ENCODE assay signal across 1 cellular context in the genomic region with DNA sequence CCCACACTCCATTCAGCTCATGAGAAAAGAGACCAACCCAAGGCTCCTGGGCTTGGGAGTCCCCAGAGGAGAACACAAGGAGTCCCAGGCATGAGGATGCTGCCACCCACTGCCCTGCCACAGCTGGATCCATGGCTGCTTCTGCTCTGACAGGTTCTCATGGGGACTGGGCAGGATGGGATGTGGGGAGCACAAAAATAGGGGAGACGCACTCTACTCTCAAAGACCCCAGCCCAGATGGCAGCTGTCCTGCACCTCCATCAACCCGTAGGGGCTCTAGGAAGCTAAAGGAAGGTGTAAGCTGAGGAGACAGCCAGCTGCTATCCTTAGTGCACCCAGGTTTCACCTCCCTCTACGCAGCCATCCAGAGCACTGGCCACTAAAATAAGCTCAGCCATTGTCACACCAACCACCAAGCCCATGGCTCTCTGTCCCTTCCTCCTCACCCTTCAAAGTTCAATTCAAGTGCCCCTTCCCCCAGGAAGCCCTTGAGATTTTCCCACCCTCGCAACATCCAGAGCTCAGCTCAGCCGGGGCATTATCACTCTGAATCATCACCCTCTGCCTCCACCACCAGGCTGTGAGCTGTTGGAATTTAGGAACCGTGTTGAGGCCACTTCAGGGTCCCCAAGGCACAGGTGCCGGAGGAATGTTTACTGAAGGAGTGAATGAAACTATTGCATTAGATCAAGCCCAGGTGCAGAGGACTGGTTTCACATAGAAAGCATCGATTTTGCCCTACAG.
TF ChIP-seq lines count a peak whose summit lies in the region.

No MANE protein-coding gene starts in this region.

TF ChIP-seq in SK-N-SH, 30 proteins besides CTCF, POLR2A, EP300 and RAD21 (continued from another document):
- TF ChIP-seq, protein P1, sequence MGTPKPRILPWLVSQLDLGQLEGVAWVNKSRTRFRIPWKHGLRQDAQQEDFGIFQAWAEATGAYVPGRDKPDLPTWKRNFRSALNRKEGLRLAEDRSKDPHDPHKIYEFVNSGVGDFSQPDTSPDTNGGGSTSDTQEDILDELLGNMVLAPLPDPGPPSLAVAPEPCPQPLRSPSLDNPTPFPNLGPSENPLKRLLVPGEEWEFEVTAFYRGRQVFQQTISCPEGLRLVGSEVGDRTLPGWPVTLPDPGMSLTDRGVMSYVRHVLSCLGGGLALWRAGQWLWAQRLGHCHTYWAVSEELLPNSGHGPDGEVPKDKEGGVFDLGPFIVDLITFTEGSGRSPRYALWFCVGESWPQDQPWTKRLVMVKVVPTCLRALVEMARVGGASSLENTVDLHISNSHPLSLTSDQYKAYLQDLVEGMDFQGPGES (IDR thresholded peaks at IDR 0.05; ENCODE audit: low read depth, low read length) = no peak
- TF ChIP-seq CHD2 (IDR thresholded peaks at IDR 0.05; ENCODE audit: low read length, partially characterized antibody) = no peak
